In the genomic region with DNA sequence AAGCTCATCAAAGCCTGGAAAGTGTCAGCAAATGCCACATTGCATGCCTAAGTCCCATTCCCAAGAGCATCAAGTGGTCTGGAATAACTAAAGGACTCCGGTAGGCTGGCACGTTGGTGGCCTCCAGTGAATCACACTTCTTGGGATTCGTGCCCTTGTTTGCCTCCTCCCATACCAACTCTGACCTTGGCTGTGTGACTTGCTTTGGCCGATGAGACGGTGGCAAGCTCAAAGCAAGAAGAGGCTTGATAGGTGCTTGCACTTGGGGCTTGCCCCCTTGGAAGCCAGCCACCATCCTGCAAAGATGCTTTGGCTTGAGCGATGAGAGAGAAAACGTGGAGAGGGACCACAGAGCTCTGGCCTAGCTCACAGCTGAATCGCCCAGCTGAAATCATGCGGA, we compare ENCODE assay signal across 1 cellular context.
TF ChIP-seq lines count a peak whose summit lies in the region.

No MANE protein-coding gene starts in this region.

TF ChIP-seq in H1, 55 proteins besides CTCF, POLR2A, EP300 and RAD21:
- TF ChIP-seq TCF12 (IDR thresholded peaks at IDR 0.05; ENCODE audit: low read depth, low read length): no peak
- TF ChIP-seq KDM4A (IDR thresholded peaks at IDR 0.05; ENCODE audit: low read depth, low read length, severe bottlenecking): no peak
- TF ChIP-seq ATF3 (IDR thresholded peaks at IDR 0.05; ENCODE audit: insufficient read depth, low read depth, low read length): no peak
- TF ChIP-seq SP1 (IDR thresholded peaks at IDR 0.05; ENCODE audit: low read depth, low read length): no peak
- TF ChIP-seq PHF8 (conservative IDR thresholded peaks at IDR 0.05; ENCODE audit: low read depth, low read length): no peak
- TF ChIP-seq, protein P1, sequence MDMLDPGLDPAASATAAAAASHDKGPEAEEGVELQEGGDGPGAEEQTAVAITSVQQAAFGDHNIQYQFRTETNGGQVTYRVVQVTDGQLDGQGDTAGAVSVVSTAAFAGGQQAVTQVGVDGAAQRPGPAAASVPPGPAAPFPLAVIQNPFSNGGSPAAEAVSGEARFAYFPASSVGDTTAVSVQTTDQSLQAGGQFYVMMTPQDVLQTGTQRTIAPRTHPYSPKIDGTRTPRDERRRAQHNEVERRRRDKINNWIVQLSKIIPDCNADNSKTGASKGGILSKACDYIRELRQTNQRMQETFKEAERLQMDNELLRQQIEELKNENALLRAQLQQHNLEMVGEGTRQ (IDR thresholded peaks at IDR 0.05; ENCODE audit: low read length): no peak
- no peak for TF ChIP-seq ZNF274 (IDR thresholded peaks at IDR 0.05; ENCODE audit: borderline replicate concordance, extremely low read depth, low read length)
- TF ChIP-seq YY1 (IDR thresholded peaks at IDR 0.05; ENCODE audit: low read depth, low read length): no peak
- TF ChIP-seq TEAD4 (IDR thresholded peaks at IDR 0.05; ENCODE audit: low read depth, low read length): no peak
- no peak for TF ChIP-seq SAP30 (IDR thresholded peaks at IDR 0.05; ENCODE audit: insufficient read depth, insufficient replicate concordance, low read length)
